Comparison of ENCODE assay signal across 26 cellular contexts in the genomic region with DNA sequence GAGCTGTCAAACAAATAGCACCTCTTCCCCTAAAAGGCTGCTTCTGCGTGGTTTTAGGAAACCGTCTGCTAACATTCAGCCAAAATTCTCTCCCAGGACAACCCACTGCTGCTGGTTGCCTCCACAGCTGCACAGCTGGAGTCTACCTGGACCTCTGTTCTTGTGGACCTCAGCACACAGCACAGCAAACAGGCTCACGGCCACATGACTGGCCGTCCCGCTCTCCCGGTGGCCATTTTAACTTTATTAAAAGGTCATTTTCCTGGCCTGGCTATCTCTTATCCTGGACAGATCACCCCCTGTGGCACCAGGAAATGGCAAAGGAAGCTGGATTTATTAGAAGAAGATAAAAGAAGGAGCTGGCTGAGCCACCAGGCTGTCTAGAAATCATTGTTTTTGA. TPM values are rescaled to one million over a fixed set of nuclear protein-coding genes. Genes with fewer than 3 reads are reported as not detected.
A peak's percentile ranks its signal among the peaks of the same experiment; 100 is the strongest.
DNase-seq lines count a peak whose midpoint lies in the region; ATAC-seq and TF ChIP-seq lines count a peak whose summit lies in the region.
"Had no signal": no experiment of that assay in that cellular context is flagged by ENCODE, and none has a peak within 500 bp of the region (broad histone marks: within the 10 kb centered on the region; RNA-seq: fewer than 3 reads in every experiment).

No MANE protein-coding gene starts in this region.

- WGBS in heart left ventricle, 4 donors, result 43 to 69% (median 52%) methylated on average over 6 of the region's 6 CpGs

- no peak overlapping the region for H3K27ac Mint-ChIP-seq in activated T-helper 17 cell treated with anti-CD3 and anti-CD28 coated beads, Interleukin-2, amount 50 U/mL, for 72 hours
- H3K27ac Mint-ChIP-seq: T-cell had no signal

- H3K4me1 ChIP-seq in heart left ventricle (peaks cover 13 to 100% (median 75%) of the 10 kb centered on the region in 12 donors), muscle layer of colon (ENCODE audit: insufficient read depth, low read length) (peaks cover 92% of the 10 kb centered on the region), thoracic aorta (ENCODE audit: control insufficient read depth in 1 of 2, low read depth in 2 of 2) (peaks cover 69 to 100% of the 10 kb centered on the region in 2 donors)

- H3K4me1 Mint-ChIP-seq in activated T-helper 17 cell treated with anti-CD3 and anti-CD28 coated beads, Interleukin-2, amount 50 U/mL, for 72 hours, result peaks cover 3% of the 10 kb centered on the region
- H3K4me1 Mint-ChIP-seq: T-cell had no signal

- H3K4me3 Mint-ChIP-seq in activated T-helper 17 cell treated with anti-CD3 and anti-CD28 coated beads, Interleukin-2, amount 50 U/mL, for 72 hours, result no peak overlapping the region
- H3K4me3 Mint-ChIP-seq: T-cell had no signal

- no peaks in the 10 kb centered on the region for H3K36me3 Mint-ChIP-seq in activated T-helper 17 cell treated with anti-CD3 and anti-CD28 coated beads, Interleukin-2, amount 50 U/mL, for 72 hours (ENCODE audit: low read depth)
- H3K36me3 Mint-ChIP-seq: T-cell had no signal

- H3K36me3 ChIP-seq in heart left ventricle, result no peaks in the 10 kb centered on the region
- H3K36me3 ChIP-seq in muscle layer of colon (ENCODE audit: insufficient read depth, low read length), result peaks cover 14% of the 10 kb centered on the region
- peaks cover 13% of the 10 kb centered on the region for H3K36me3 ChIP-seq in thoracic aorta

- no peak overlapping the region for H3K9ac ChIP-seq in muscle layer of colon (ENCODE audit: low read length)

- no peaks in the 10 kb centered on the region for H3K9me3 Mint-ChIP-seq in activated T-helper 17 cell treated with anti-CD3 and anti-CD28 coated beads, Interleukin-2, amount 50 U/mL, for 72 hours
- H3K9me3 Mint-ChIP-seq: T-cell had no signal

- H3K27me3 ChIP-seq in heart left ventricle (no peaks in the 10 kb centered on the region), muscle layer of colon (ENCODE audit: control insufficient read depth in 1 of 2, insufficient read depth in 2 of 2, low read length in 2 of 2) (no peaks in the 10 kb centered on the region), thoracic aorta (replicated peaks; ENCODE audit: insufficient read depth) (no peaks in the 10 kb centered on the region)
- H3K27me3 ChIP-seq: body of pancreas, dorsolateral prefrontal cortex had no signal

- ATAC-seq in heart left ventricle (no peak), left cardiac atrium (no peak), thoracic aorta (ENCODE audit: insufficient number of reproducible peaks, low FRiP score, low read depth) (no peak), HG02870 (IDR thresholded peaks at IDR 0.05; ENCODE audit: unreplicated experiment) (no peak)
- no peak for ATAC-seq in activated T-helper 17 cell treated with anti-CD3 and anti-CD28 coated beads, Interleukin-2, amount 50 U/mL, for 72 hours (replicated peaks)
- ATAC-seq: body of pancreas, T-cell had no signal

- H3K9me3 ChIP-seq in heart left ventricle, result no peaks in the 10 kb centered on the region
- H3K9me3 ChIP-seq in muscle layer of colon (ENCODE audit: low read length), result no peaks in the 10 kb centered on the region
- no peaks in the 10 kb centered on the region for H3K9me3 ChIP-seq in thoracic aorta
- H3K9me3 ChIP-seq: body of pancreas had no signal

- no peak overlapping the region for H3K4me3 ChIP-seq in heart left ventricle
- H3K4me3 ChIP-seq in coronary artery, result no peak overlapping the region
- H3K4me3 ChIP-seq in muscle layer of colon (ENCODE audit: low read depth in 1 of 2, low read length in 2 of 2), result no peak overlapping the region
- no peak overlapping the region for H3K4me3 ChIP-seq in thoracic aorta
- H3K4me3 ChIP-seq: body of pancreas, dorsolateral prefrontal cortex had no signal

- intact Hi-C loops in heart left ventricle (cut with DNase I) (no loop called here), left cardiac atrium (cut with DNase I) (no loop called here)

- H3K27ac ChIP-seq in heart left ventricle (peak overlapping the region in 11 of 12 donors; percentile 6 to 93 (median 56)), coronary artery (peak overlapping the region; percentile 72 to 84), muscle layer of colon (ENCODE audit: low read depth, low read length) (peak overlapping the region; percentile 95), thoracic aorta (peak overlapping the region; percentile 89 to 94)
- H3K27ac ChIP-seq: body of pancreas, C4-2B had no signal

- DNase-seq in heart left ventricle (no peak), left cardiac atrium (no peak), coronary artery (ENCODE audit: low spot score) (no peak), thoracic aorta (ENCODE audit: low spot score) (no peak), NCI-H2107 (lab: John Stamatoyannopoulos, UW) (no peak)
- DNase-seq: activated CD4-positive, CD25-positive, alpha-beta regulatory T cell; activated naive CD4-positive, alpha-beta T cell; activated T-cell treated with anti-CD3 and anti-CD28 coated beads, Interleukin-2, amount 50 U/mL, for 48 hours; body of pancreas; Calu3; DMS79; dorsolateral prefrontal cortex; HCEC 1CT; Karpas-422; mesenchymal stem cell; NCI-H1417; NCI-H2029 treated with DMSO at 0.1 percent for 48 hours; NCI-H2227 treated with DMSO at 0.1 percent for 48 hours; NCI-H526 treated with DMSO at 0.1 percent for 48 hours; SHP77 treated with DMSO at 0.1 percent for 48 hours; stimulated activated CD4-positive, alpha-beta T cell treated with anti-CD3 and anti-CD28 coated beads, Interleukin-4, amount 100 ng/mL, for 4 hours; T-cell had no signal

- H3K27me3 Mint-ChIP-seq in activated T-helper 17 cell treated with anti-CD3 and anti-CD28 coated beads, Interleukin-2, amount 50 U/mL, for 72 hours, result peaks cover 6% of the 10 kb centered on the region
- H3K27me3 Mint-ChIP-seq: T-cell had no signal

- TF ChIP-seq CTCF in heart left ventricle (IDR thresholded peaks at IDR 0.05) (no peak), coronary artery (IDR thresholded peaks at IDR 0.05) (no peak), thoracic aorta (IDR thresholded peaks at IDR 0.05) (no peak)

- no peak for TF ChIP-seq POLR2A in heart left ventricle (IDR thresholded peaks at IDR 0.05)

RNA-seq across cellular contexts. Expression of gene SORBS1, which starts 27.6 kb away (rescaled TPM):
- total RNA-seq in heart left ventricle, result 1,000 to 10,000 TPM in 5 of 9 donors, 100 to 1,000 TPM in 4; 380 to 1,440 (median 1,065) TPM
- 100 to 1,000 TPM; 355 to 380 TPM for polyA plus RNA-seq in heart left ventricle
- total RNA-seq in left cardiac atrium, result 100 to 1,000 TPM; 465 to 617 TPM
- 1,000 to 10,000 TPM; 1,110 to 1,659 TPM for total RNA-seq in thoracic aorta
- total RNA-seq in activated T-helper 17 cell treated with anti-CD3 and anti-CD28 coated beads, Interleukin-2, amount 50 U/mL, for 72 hours, result 1 to 10 TPM; 1.1 to 3.4 TPM

Comparison
In these comparisons a context has a peak if more than half of its experiments do, and no peak if none do; other contexts are left out.
1. RNA of gene SORBS1, which starts 27.6 kb away (total RNA-seq): 1,110 to 1,659 TPM in thoracic aorta, 380 to 1,440 TPM in heart left ventricle and 465 to 617 TPM in left cardiac atrium; 1.1 to 3.4 TPM in activated T-helper 17 cell treated with anti-CD3 and anti-CD28 coated beads, Interleukin-2, amount 50 U/mL, for 72 hours; every median in the first group is over 10 times any median in the second.
2. Peak in every context shown above with its lines, with median percentiles within 50 percentile points of each other: H3K27ac ChIP-seq.